Comparison of ENCODE assay signal across 8 cellular contexts in genomic region chr2:111054791-111055627, GRCh38.
DNase-seq lines count a peak whose midpoint lies in the region; ATAC-seq, FAIRE-seq and TF ChIP-seq lines count a peak whose summit lies in the region.

No MANE protein-coding gene starts in this region.

- H3K4me3 ChIP-seq in right atrium auricular region (no peak overlapping the region), dorsolateral prefrontal cortex (no peak overlapping the region)

- no peaks in the 10 kb centered on the region for H3K9me3 ChIP-seq in right atrium auricular region

- H3K27ac Mint-ChIP-seq in chondrocyte (ENCODE audit: unreplicated experiment): peak overlapping the region; percentile 23

- intact Hi-C loops in cardiac septum (cut with DNase I): no loop called here
- intact Hi-C loops in dorsolateral prefrontal cortex (cut with DNase I): no loop called here

- TF ChIP-seq CTCF in right atrium auricular region (IDR thresholded peaks at IDR 0.05): no peak
- no peak for TF ChIP-seq CTCF in chondrocyte (IDR thresholded peaks at IDR 0.05)
- no peak for TF ChIP-seq CTCF in dorsolateral prefrontal cortex (IDR thresholded peaks at IDR 0.05 in 54 of 56, conservative IDR thresholded peaks at IDR 0.05 in 2 of 56; ENCODE audit: low read depth in 1 of 56, partially characterized antibody in 56 of 56)

- peak; percentile 38 for DNase-seq in right atrium auricular region (ENCODE audit: low spot score)
- DNase-seq in cardiac septum (ENCODE audit: low spot score): no peak
- DNase-seq in chondrocyte (ENCODE audit: low spot score): no peak
- no peak for DNase-seq in SIG-M5 (lab: John Stamatoyannopoulos, UW)
- DNase-seq in C1 segment of cervical spinal cord (lab: John Stamatoyannopoulos, UW): no peak
- DNase-seq in urothelium cell line (ENCODE audit: low spot score): no peak
- DNase-seq in dorsolateral prefrontal cortex: no peak

- H3K36me3 ChIP-seq in right atrium auricular region: no peaks in the 10 kb centered on the region

- H3K4me1 ChIP-seq in right atrium auricular region: no peaks in the 10 kb centered on the region

- H3K4me1 Mint-ChIP-seq in chondrocyte (ENCODE audit: low read depth): peaks cover 8% of the 10 kb centered on the region

- no peak for FAIRE-seq in urothelium cell line (lab: Jason Lieb, UNC)

- H3K4me3 Mint-ChIP-seq in chondrocyte (ENCODE audit: unreplicated experiment): no peak overlapping the region

- H3K9me3 Mint-ChIP-seq in chondrocyte (ENCODE audit: low read depth): no peaks in the 10 kb centered on the region

- H3K27me3 ChIP-seq in right atrium auricular region (no peaks in the 10 kb centered on the region), dorsolateral prefrontal cortex (peaks cover 0 to 28% (median 7%) of the 10 kb centered on the region in 45 donors)

- no peaks in the 10 kb centered on the region for H3K36me3 Mint-ChIP-seq in chondrocyte (ENCODE audit: low read depth)

- H3K27me3 Mint-ChIP-seq in chondrocyte (ENCODE audit: low read depth): peaks cover 22% of the 10 kb centered on the region

- H3K27ac ChIP-seq in right atrium auricular region (no peak overlapping the region), dorsolateral prefrontal cortex (no peak overlapping the region)

- peak; percentile 75 for ATAC-seq in HG03095 (IDR thresholded peaks at IDR 0.05; ENCODE audit: unreplicated experiment)
